ENCODE assay signal across 8 cellular contexts in the genomic region with DNA sequence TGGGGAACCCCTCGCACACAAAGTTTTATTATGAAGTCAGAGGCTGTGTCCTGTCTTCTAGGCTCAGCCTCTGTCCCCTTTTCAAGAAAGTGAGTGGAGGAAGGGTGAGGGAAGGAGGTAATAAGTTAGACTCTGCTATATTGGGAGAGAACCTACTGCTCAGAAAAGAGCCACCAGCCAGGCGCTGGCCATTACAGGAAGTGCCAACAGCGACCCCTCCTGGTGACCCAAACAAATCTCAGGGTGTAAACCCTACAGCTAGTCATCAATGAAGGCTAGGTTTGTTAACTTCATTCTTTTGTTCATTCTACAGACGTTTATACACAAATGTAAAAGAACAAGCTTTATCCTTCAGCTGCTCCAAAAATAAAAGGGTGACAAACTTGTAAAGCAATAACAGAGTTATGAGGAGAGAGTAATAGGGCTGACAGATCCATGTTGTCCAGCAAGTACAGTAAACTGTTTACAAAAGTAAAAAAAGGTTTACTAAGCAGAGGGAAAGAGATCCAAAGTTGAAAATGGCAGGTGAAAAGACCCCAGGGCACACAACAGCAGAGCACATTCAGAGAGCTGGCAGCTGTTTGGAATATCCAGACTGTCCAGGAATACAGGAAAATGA.
A peak's percentile ranks its signal among the peaks of the same experiment; 100 is the strongest.
DNase-seq lines count a peak whose midpoint lies in the region; ATAC-seq and TF ChIP-seq lines count a peak whose summit lies in the region.

No MANE protein-coding gene starts in this region.

- H3K4me3 ChIP-seq in GM23338 (no peak overlapping the region), astrocyte of the cerebellum (ENCODE audit: low read depth, low read length) (no peak overlapping the region), mesendoderm (ENCODE audit: low read length) (no peak overlapping the region)
- no peak overlapping the region for H3K4me3 ChIP-seq in effector memory CD4-positive, alpha-beta T cell (ENCODE audit: insufficient read depth, low read depth, low read length, poor library complexity, severe bottlenecking)

- no peak overlapping the region for H2AK5ac ChIP-seq in mesendoderm (ENCODE audit: low read length)

- no peaks in the 10 kb centered on the region for H3K9me3 ChIP-seq in effector memory CD4-positive, alpha-beta T cell (ENCODE audit: control insufficient read depth, low read length)

- no peak overlapping the region for H3K27ac Mint-ChIP-seq in GM23338

- no peak overlapping the region for H3K23ac ChIP-seq in mesendoderm (ENCODE audit: low read length)

- H3K9me3 Mint-ChIP-seq in GM23338 = no peaks in the 10 kb centered on the region

- peak; percentile 98 for ATAC-seq in GM23338

- no peak overlapping the region for H3K4ac ChIP-seq in mesendoderm (ENCODE audit: low read depth, low read length)

- H2AFZ ChIP-seq in GM23338 = no peak overlapping the region

- no peaks in the 10 kb centered on the region for H3K79me1 ChIP-seq in mesendoderm (ENCODE audit: low read length)

- peaks cover 8% of the 10 kb centered on the region; the same call in 1 of the 2 replicates for H3K4me1 ChIP-seq in GM23338 (ENCODE audit: insufficient read depth)
- H3K4me1 ChIP-seq in mesendoderm (ENCODE audit: control insufficient read depth, low read depth, low read length) = peaks cover 2% of the 10 kb centered on the region
- no peaks in the 10 kb centered on the region for H3K4me1 ChIP-seq in effector memory CD4-positive, alpha-beta T cell (ENCODE audit: control insufficient read depth, insufficient read depth, low read length, poor library complexity, severe bottlenecking)

- in situ Hi-C loops in astrocyte of the cerebellum (cut with HindIII; ENCODE audit: low sequenced_read_pairs) = loop anchor here (10.0 kb wide), 1 partner anchor 365 kb away; no protein-coding TSS in a partner anchor

- H3K9me2 ChIP-seq in GM23338 (ENCODE audit: insufficient read depth) = no peaks in the 10 kb centered on the region

- no peak overlapping the region for H2BK5ac ChIP-seq in mesendoderm (ENCODE audit: low read length)

- TF ChIP-seq CTCF in GM23338 (conservative IDR thresholded peaks at IDR 0.05; ENCODE audit: low read depth in 2 of 2) (peak; percentile 89 to 93), astrocyte of the cerebellum (IDR thresholded peaks at IDR 0.05; ENCODE audit: low read depth, low read length, missing control alignments) (peak; percentile 52)

- H3K27me3 ChIP-seq in GM23338 (ENCODE audit: insufficient read depth) (peaks cover 51% of the 10 kb centered on the region), mesendoderm (ENCODE audit: insufficient read depth, low read length, poor library complexity) (peaks cover 7% of the 10 kb centered on the region)
- no peaks in the 10 kb centered on the region for H3K27me3 ChIP-seq in effector memory CD4-positive, alpha-beta T cell (replicated peaks; ENCODE audit: control insufficient read depth, insufficient read depth, low read length, poor library complexity, severe bottlenecking)

- no peak overlapping the region for H2BK120ac ChIP-seq in mesendoderm (ENCODE audit: low read depth, low read length)

- H4K5ac ChIP-seq in mesendoderm (ENCODE audit: low read length) = no peak overlapping the region

- no CpG with 5 or more reads among the region's 4 CpGs for WGBS in mesendoderm (ENCODE audit: extremely low coverage, insufficient coverage, low lambda C conversion rate)

- DNase-seq in COLO668 (lab: John Stamatoyannopoulos, UW; ENCODE audit: unreplicated experiment) (peak; percentile 17), GM23338 (ENCODE audit: low spot score) (peak; percentile 80), NCI-H146 (lab: John Stamatoyannopoulos, UW) (peak; percentile 80), astrocyte of the cerebellum (ENCODE audit: low read depth) (no peak), mesendoderm (peak; percentile 70), NCI-H2081 treated with DMSO at 0.1 percent for 48 hours (lab: John Stamatoyannopoulos, UW) (no peak), middle frontal gyrus (ENCODE audit: extremely low spot score, low spot score) (no peak)
- no peak for DNase-seq in effector memory CD4-positive, alpha-beta T cell

- H3K4me3 Mint-ChIP-seq in GM23338 = no peak overlapping the region

- H3K4me1 Mint-ChIP-seq in GM23338 = peaks cover 17% of the 10 kb centered on the region

- H3K18ac ChIP-seq in mesendoderm (ENCODE audit: low read length) = no peak overlapping the region

- H2BK15ac ChIP-seq in mesendoderm (replicated peaks; ENCODE audit: low read depth) = no peak overlapping the region

- no peaks in the 10 kb centered on the region for H3F3A ChIP-seq in GM23338 (replicated peaks; ENCODE audit: low read depth)

- no peak overlapping the region for H4K8ac ChIP-seq in mesendoderm (ENCODE audit: low read depth, low read length)

- H3K36me3 ChIP-seq in GM23338 (ENCODE audit: insufficient read depth) (no peaks in the 10 kb centered on the region), mesendoderm (ENCODE audit: control insufficient read depth, insufficient read depth, low read length) (no peaks in the 10 kb centered on the region)
- H3K36me3 ChIP-seq in effector memory CD4-positive, alpha-beta T cell (ENCODE audit: control insufficient read depth, insufficient read depth, low read length) = no peaks in the 10 kb centered on the region

- H3K79me2 ChIP-seq in GM23338 (replicated peaks; ENCODE audit: insufficient read depth) (no peaks in the 10 kb centered on the region), mesendoderm (ENCODE audit: control insufficient read depth, insufficient read depth, low read length) (no peaks in the 10 kb centered on the region)

- no peaks in the 10 kb centered on the region; the same call in 1 of the 2 replicates for H4K20me1 ChIP-seq in GM23338 (replicated peaks; ENCODE audit: insufficient read depth)

- H3K4me2 ChIP-seq in GM23338 = no peak overlapping the region
- H3K4me2 ChIP-seq in mesendoderm (ENCODE audit: low read length) = no peak overlapping the region

- peaks cover 24% of the 10 kb centered on the region for H3K27me3 Mint-ChIP-seq in GM23338 (ENCODE audit: insufficient read depth, low read depth, poor library complexity)

- no peaks in the 10 kb centered on the region for H3K36me3 Mint-ChIP-seq in GM23338 (ENCODE audit: low read depth)

- no peak overlapping the region for H3K9ac ChIP-seq in mesendoderm (ENCODE audit: low read length)

- H3K27ac ChIP-seq in GM23338 (ENCODE audit: low read depth) (no peak overlapping the region), mesendoderm (ENCODE audit: low read depth, low read length) (no peak overlapping the region)
- H3K27ac ChIP-seq in effector memory CD4-positive, alpha-beta T cell (ENCODE audit: insufficient read depth, low read length, poor library complexity, severe bottlenecking) = no peak overlapping the region

- H3K56ac ChIP-seq in mesendoderm (ENCODE audit: low read length) = no peak overlapping the region

TF ChIP-seq in GM23338, 12 proteins besides CTCF, POLR2A, EP300 and RAD21:
- TF ChIP-seq, protein P1, sequence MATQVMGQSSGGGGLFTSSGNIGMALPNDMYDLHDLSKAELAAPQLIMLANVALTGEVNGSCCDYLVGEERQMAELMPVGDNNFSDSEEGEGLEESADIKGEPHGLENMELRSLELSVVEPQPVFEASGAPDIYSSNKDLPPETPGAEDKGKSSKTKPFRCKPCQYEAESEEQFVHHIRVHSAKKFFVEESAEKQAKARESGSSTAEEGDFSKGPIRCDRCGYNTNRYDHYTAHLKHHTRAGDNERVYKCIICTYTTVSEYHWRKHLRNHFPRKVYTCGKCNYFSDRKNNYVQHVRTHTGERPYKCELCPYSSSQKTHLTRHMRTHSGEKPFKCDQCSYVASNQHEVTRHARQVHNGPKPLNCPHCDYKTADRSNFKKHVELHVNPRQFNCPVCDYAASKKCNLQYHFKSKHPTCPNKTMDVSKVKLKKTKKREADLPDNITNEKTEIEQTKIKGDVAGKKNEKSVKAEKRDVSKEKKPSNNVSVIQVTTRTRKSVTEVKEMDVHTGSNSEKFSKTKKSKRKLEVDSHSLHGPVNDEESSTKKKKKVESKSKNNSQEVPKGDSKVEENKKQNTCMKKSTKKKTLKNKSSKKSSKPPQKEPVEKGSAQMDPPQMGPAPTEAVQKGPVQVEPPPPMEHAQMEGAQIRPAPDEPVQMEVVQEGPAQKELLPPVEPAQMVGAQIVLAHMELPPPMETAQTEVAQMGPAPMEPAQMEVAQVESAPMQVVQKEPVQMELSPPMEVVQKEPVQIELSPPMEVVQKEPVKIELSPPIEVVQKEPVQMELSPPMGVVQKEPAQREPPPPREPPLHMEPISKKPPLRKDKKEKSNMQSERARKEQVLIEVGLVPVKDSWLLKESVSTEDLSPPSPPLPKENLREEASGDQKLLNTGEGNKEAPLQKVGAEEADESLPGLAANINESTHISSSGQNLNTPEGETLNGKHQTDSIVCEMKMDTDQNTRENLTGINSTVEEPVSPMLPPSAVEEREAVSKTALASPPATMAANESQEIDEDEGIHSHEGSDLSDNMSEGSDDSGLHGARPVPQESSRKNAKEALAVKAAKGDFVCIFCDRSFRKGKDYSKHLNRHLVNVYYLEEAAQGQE (IDR thresholded peaks at IDR 0.05; ENCODE audit: unreplicated experiment) = no peak
- TF ChIP-seq ZNF114 (CRISPR knock-in tag; IDR thresholded peaks at IDR 0.05) = no peak
- TF ChIP-seq ZNF331 (CRISPR knock-in tag; IDR thresholded peaks at IDR 0.05; ENCODE audit: low read depth) = no peak
- no peak for TF ChIP-seq CREB1 (CRISPR knock-in tag; IDR thresholded peaks at IDR 0.05; ENCODE audit: low read depth)
- TF ChIP-seq EZH2phosphoT487 (IDR thresholded peaks at IDR 0.05; ENCODE audit: unreplicated experiment) = no peak
- TF ChIP-seq, protein P2, sequence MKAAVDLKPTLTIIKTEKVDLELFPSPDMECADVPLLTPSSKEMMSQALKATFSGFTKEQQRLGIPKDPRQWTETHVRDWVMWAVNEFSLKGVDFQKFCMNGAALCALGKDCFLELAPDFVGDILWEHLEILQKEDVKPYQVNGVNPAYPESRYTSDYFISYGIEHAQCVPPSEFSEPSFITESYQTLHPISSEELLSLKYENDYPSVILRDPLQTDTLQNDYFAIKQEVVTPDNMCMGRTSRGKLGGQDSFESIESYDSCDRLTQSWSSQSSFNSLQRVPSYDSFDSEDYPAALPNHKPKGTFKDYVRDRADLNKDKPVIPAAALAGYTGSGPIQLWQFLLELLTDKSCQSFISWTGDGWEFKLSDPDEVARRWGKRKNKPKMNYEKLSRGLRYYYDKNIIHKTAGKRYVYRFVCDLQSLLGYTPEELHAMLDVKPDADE (IDR thresholded peaks at IDR 0.05) = no peak
- TF ChIP-seq STAT1 (IDR thresholded peaks at IDR 0.05; ENCODE audit: unreplicated experiment) = no peak
- TF ChIP-seq JUNB (IDR thresholded peaks at IDR 0.05; ENCODE audit: unreplicated experiment) = no peak

Comparison
In these comparisons a context has a peak if more than half of its experiments do, and no peak if none do; other contexts are left out.
1. DNase-seq: peak in COLO668 (single experiment), GM23338 (single experiment), NCI-H146 (single experiment) and mesendoderm (single experiment); none in astrocyte of the cerebellum (single experiment), NCI-H2081 treated with DMSO at 0.1 percent for 48 hours (single experiment), effector memory CD4-positive, alpha-beta T cell (0 of 3) and middle frontal gyrus (single experiment).